Comparison of ENCODE assay signal across 1 cellular context in genomic region chr11:844693-845644, GRCh38.
TF ChIP-seq lines count a peak whose summit lies in the region.

No MANE protein-coding gene starts in this region.

TF ChIP-seq in HepG2, 621 proteins besides CTCF, POLR2A, EP300 and RAD21 (continued from another document and continues in another):
- TF ChIP-seq ZNF704 (CRISPR knock-in tag; IDR thresholded peaks at IDR 0.05; ENCODE audit: borderline replicate concordance) (no peak), HNRNPL (IDR thresholded peaks at IDR 0.05; ENCODE audit: low read depth, low read length) (no peak), ATAD3A (CRISPR knock-in tag; IDR thresholded peaks at IDR 0.05) (0 out of 2 replicates have a peak, but pooled peaks have one; percentile 18), NPAS2 (CRISPR knock-in tag; IDR thresholded peaks at IDR 0.05; ENCODE audit: borderline replicate concordance) (no peak), ZNF674 (CRISPR knock-in tag; IDR thresholded peaks at IDR 0.05; ENCODE audit: low read depth) (no peak), ZNF563 (CRISPR knock-in tag; IDR thresholded peaks at IDR 0.05) (no peak), HMGXB3 (CRISPR knock-in tag; IDR thresholded peaks at IDR 0.05; ENCODE audit: borderline replicate concordance) (no peak), ZNF83 (CRISPR knock-in tag; IDR thresholded peaks at IDR 0.05; ENCODE audit: borderline replicate concordance) (no peak), YEATS4 (CRISPR knock-in tag; IDR thresholded peaks at IDR 0.05; ENCODE audit: borderline replicate concordance) (no peak; the same call in 1 of the 2 replicates), ZNF552 (CRISPR knock-in tag; IDR thresholded peaks at IDR 0.05; ENCODE audit: borderline replicate concordance) (no peak), ZNF343 (CRISPR knock-in tag; IDR thresholded peaks at IDR 0.05) (no peak), ZNF891 (CRISPR knock-in tag; IDR thresholded peaks at IDR 0.05) (no peak), NAIF1 (CRISPR knock-in tag; IDR thresholded peaks at IDR 0.05; ENCODE audit: borderline replicate concordance) (no peak), MXD1 (CRISPR knock-in tag; IDR thresholded peaks at IDR 0.05) (no peak; the same call in 1 of the 2 replicates), TAF15 (IDR thresholded peaks at IDR 0.05; ENCODE audit: low read depth, low read length, poor library complexity, severe bottlenecking) (no peak), U2AF2 (IDR thresholded peaks at IDR 0.05; ENCODE audit: low read depth, low read length) (no peak), NFAT5 (CRISPR knock-in tag; IDR thresholded peaks at IDR 0.05) (0 out of 2 replicates have a peak, but pooled peaks have one; percentile 10), MNT (IDR thresholded peaks at IDR 0.05) (no peak), ZFYVE20 (CRISPR knock-in tag; IDR thresholded peaks at IDR 0.05; ENCODE audit: borderline replicate concordance, low read depth) (no peak), MIER3 (CRISPR knock-in tag; IDR thresholded peaks at IDR 0.05; ENCODE audit: borderline replicate concordance) (no peak), GATA4 (IDR thresholded peaks at IDR 0.05; ENCODE audit: borderline replicate concordance, low read depth) (no peak), NCOR1 (IDR thresholded peaks at IDR 0.05; ENCODE audit: borderline replicate concordance, low read length) (no peak; the same call in 1 of the 2 replicates), ZNF224 (CRISPR knock-in tag; IDR thresholded peaks at IDR 0.05) (no peak), NFKB2 (CRISPR knock-in tag; IDR thresholded peaks at IDR 0.05; ENCODE audit: borderline replicate concordance) (no peak), ZNF207 (IDR thresholded peaks at IDR 0.05; ENCODE audit: borderline replicate concordance) (no peak), MIER2 (CRISPR knock-in tag; IDR thresholded peaks at IDR 0.05) (no peak), KLF12 (CRISPR knock-in tag; IDR thresholded peaks at IDR 0.05; ENCODE audit: borderline replicate concordance) (no peak), ZNF407 (CRISPR knock-in tag; IDR thresholded peaks at IDR 0.05; ENCODE audit: not compliant biosample characterization) (no peak), BCLAF1 (IDR thresholded peaks at IDR 0.05) (no peak), SALL1 (CRISPR knock-in tag; IDR thresholded peaks at IDR 0.05) (peak; percentile 31; the same call in 1 of the 2 replicates), JDP2 (CRISPR knock-in tag; IDR thresholded peaks at IDR 0.05; ENCODE audit: borderline replicate concordance) (no peak), ZNF101 (CRISPR knock-in tag; IDR thresholded peaks at IDR 0.05; ENCODE audit: borderline replicate concordance, low read depth) (no peak), EEA1 (CRISPR knock-in tag; IDR thresholded peaks at IDR 0.05; ENCODE audit: borderline replicate concordance) (peak; percentile 62; the same call in 1 of the 2 replicates)
